Comparison of ENCODE assay signal across 12 cellular contexts in the genomic region with DNA sequence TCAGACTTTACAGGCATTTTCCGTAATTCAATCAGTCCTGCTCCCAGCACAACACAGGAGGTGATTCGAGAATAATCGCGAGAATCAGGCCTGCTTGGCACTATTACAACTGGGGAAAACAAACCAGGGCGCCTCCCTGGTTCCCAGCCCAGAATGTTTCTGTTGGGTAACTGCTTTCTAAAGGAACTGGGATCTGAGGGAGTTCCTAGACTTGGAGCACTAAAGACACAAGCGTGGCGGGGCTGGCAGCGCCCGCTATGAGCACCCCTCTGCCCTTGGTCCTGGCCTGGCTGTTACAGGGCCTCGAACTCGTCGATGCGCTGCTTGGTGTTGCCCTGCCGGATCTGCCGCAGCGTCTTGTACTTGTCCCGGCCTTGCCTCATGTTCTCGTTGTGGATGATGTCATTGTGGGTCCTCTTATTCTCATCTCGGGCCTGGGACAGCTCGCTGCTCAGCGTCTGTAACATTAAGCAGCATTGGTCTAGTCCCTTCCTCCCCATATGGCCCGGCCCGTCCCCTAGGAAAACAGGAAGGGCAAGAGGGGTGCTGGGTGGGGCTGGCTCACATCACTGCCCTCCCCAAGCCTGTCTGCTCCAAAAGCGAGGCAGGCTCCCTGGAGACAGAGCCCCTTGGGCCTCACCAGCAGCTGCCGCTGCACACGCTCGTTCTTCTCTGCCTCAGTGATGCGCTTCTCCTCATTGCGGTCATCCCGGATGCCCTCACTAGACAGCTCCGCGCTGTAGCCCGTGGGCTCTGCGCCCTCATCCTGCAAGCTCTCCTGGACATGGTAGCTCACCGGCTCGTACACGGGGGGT. TPM values are rescaled to one million over a fixed set of nuclear protein-coding genes. Genes with fewer than 3 reads are reported as not detected.
A peak's percentile ranks its signal among the peaks of the same experiment; 100 is the strongest.
DNase-seq lines count a peak whose midpoint lies in the region; ATAC-seq and TF ChIP-seq lines count a peak whose summit lies in the region.
"Had no signal": no experiment of that assay in that cellular context is flagged by ENCODE, and none has a peak within 500 bp of the region (broad histone marks: within the 10 kb centered on the region; RNA-seq: fewer than 3 reads in every experiment).

No MANE protein-coding gene starts in this region.

- POLR2A ChIA-PET in CD4-positive, alpha-beta memory T cell (lab: Charles Lee; ENCODE audit: partially characterized antibody), result interaction anchor here (1.6 kb wide), 1 partner anchor 102 kb away, joined by 5 read pairs; no protein-coding TSS in a partner anchor

- peak; percentile 3 for TF ChIP-seq POLR2A in GM15510 (IDR thresholded peaks at IDR 0.05; ENCODE audit: borderline replicate concordance, extremely low read depth, insufficient read length)

- H3K9me3 ChIP-seq in CD4-positive, alpha-beta memory T cell (ENCODE audit: control insufficient read depth in 1 of 2, low read length in 2 of 2), result no peaks in the 10 kb centered on the region
- H3K9me3 ChIP-seq: body of pancreas had no signal

- peaks cover 12% of the 10 kb centered on the region for H3K4me1 ChIP-seq in CD4-positive, alpha-beta memory T cell (ENCODE audit: insufficient read depth, low read length)

- ATAC-seq in activated naive CD8-positive, alpha-beta T cell treated with anti-CD3 and anti-CD28 coated beads, Interleukin-2, amount 50 U/mL, for 24 hours, result peak; percentile 2
- ATAC-seq in natural killer cell, result no peak
- ATAC-seq: body of pancreas, T-cell had no signal

- DNase-seq in CD4-positive, alpha-beta memory T cell, result no peak
- no peak for DNase-seq in activated naive CD8-positive, alpha-beta T cell treated with anti-CD3 and anti-CD28 coated beads, Interleukin-2, amount 50 U/mL, for 24 hours
- no peak for DNase-seq in natural killer cell
- no peak for DNase-seq in NCI-H1930 (lab: John Stamatoyannopoulos, UW)
- no peak for DNase-seq in GF-D8 (lab: John Stamatoyannopoulos, UW)
- no peak for DNase-seq in DMS53 (lab: John Stamatoyannopoulos, UW)
- DNase-seq: body of pancreas, Karpas-422, NCI-H2107, OCI-M1, T-cell had no signal

- CTCF ChIA-PET in CD4-positive, alpha-beta memory T cell (lab: Charles Lee; ENCODE audit: partially characterized antibody), result interaction anchor here (0.9 kb wide), 1 partner anchor 22 kb away, joined by 3 read pairs; no protein-coding TSS in a partner anchor

- H3K36me3 ChIP-seq in CD4-positive, alpha-beta memory T cell (ENCODE audit: insufficient read depth, low read length), result peaks cover 78% of the 10 kb centered on the region

- H3K27me3 Mint-ChIP-seq in CD4-positive, alpha-beta memory T cell, result no peaks in the 10 kb centered on the region
- no peaks in the 10 kb centered on the region for H3K27me3 Mint-ChIP-seq in activated naive CD8-positive, alpha-beta T cell treated with anti-CD3 and anti-CD28 coated beads, Interleukin-2, amount 50 U/mL, for 24 hours
- H3K27me3 Mint-ChIP-seq in natural killer cell (ENCODE audit: low read depth in 2 of 2), result no peaks in the 10 kb centered on the region
- H3K27me3 Mint-ChIP-seq: T-cell had no signal

- peaks cover 0 to 10% (median 0%) of the 10 kb centered on the region in 8 donors for H3K9me3 Mint-ChIP-seq in CD4-positive, alpha-beta memory T cell
- no peaks in the 10 kb centered on the region for H3K9me3 Mint-ChIP-seq in activated naive CD8-positive, alpha-beta T cell treated with anti-CD3 and anti-CD28 coated beads, Interleukin-2, amount 50 U/mL, for 24 hours
- H3K9me3 Mint-ChIP-seq in natural killer cell, result no peaks in the 10 kb centered on the region
- H3K9me3 Mint-ChIP-seq: T-cell had no signal

- intact Hi-C loops in CD4-positive, alpha-beta memory T cell (cut with micrococcal nuclease), result no loop called here
- intact Hi-C loops in natural killer cell (cut with micrococcal nuclease), result no loop called here

- peak overlapping the region in 5 of 7 donors; percentile 19 to 90 (median 66) for H3K27ac Mint-ChIP-seq in CD4-positive, alpha-beta memory T cell
- H3K27ac Mint-ChIP-seq in activated naive CD8-positive, alpha-beta T cell treated with anti-CD3 and anti-CD28 coated beads, Interleukin-2, amount 50 U/mL, for 24 hours, result peak overlapping the region; percentile 65
- H3K27ac Mint-ChIP-seq in natural killer cell, result peak overlapping the region; percentile 47 to 50

- peaks cover 75 to 98% of the 10 kb centered on the region in 2 donors for H3K36me3 Mint-ChIP-seq in CD4-positive, alpha-beta memory T cell
- peaks cover 76% of the 10 kb centered on the region for H3K36me3 Mint-ChIP-seq in activated naive CD8-positive, alpha-beta T cell treated with anti-CD3 and anti-CD28 coated beads, Interleukin-2, amount 50 U/mL, for 24 hours (ENCODE audit: low read depth)
- H3K36me3 Mint-ChIP-seq in natural killer cell, result peaks cover 41% of the 10 kb centered on the region

- H3K27ac ChIP-seq in CD4-positive, alpha-beta memory T cell (ENCODE audit: low read depth, low read length), result no peak overlapping the region
- H3K27ac ChIP-seq: body of pancreas had no signal

- no peak overlapping the region for H3K4me3 ChIP-seq in CD4-positive, alpha-beta memory T cell (ENCODE audit: low read length in 2 of 2)
- H3K4me3 ChIP-seq: body of pancreas had no signal

- TF ChIP-seq CTCF in natural killer cell (IDR thresholded peaks at IDR 0.05), result no peak

- peaks cover 10 to 40% (median 16%) of the 10 kb centered on the region in 4 donors for H3K4me1 Mint-ChIP-seq in CD4-positive, alpha-beta memory T cell
- peaks cover 22% of the 10 kb centered on the region for H3K4me1 Mint-ChIP-seq in activated naive CD8-positive, alpha-beta T cell treated with anti-CD3 and anti-CD28 coated beads, Interleukin-2, amount 50 U/mL, for 24 hours
- peaks cover 15 to 26% of the 10 kb centered on the region in 2 donors for H3K4me1 Mint-ChIP-seq in natural killer cell

- H3K27me3 ChIP-seq in CD4-positive, alpha-beta memory T cell (ENCODE audit: insufficient read depth, low read length), result no peaks in the 10 kb centered on the region
- H3K27me3 ChIP-seq: body of pancreas had no signal

- H3K4me3 Mint-ChIP-seq in CD4-positive, alpha-beta memory T cell, result peak overlapping the region in 2 of 8 donors; percentile 17 to 35
- no peak overlapping the region for H3K4me3 Mint-ChIP-seq in activated naive CD8-positive, alpha-beta T cell treated with anti-CD3 and anti-CD28 coated beads, Interleukin-2, amount 50 U/mL, for 24 hours
- no peak overlapping the region for H3K4me3 Mint-ChIP-seq in natural killer cell

RNA-seq across cellular contexts. Expression of a gene that starts 52.3 kb away (rescaled TPM):
- total RNA-seq in CD4-positive, alpha-beta memory T cell, result 100 to 1,000 TPM; 264 to 277 TPM
- polyA plus RNA-seq in CD4-positive, alpha-beta memory T cell, result 100 to 1,000 TPM; 260 to 268 TPM
- total RNA-seq in natural killer cell, result 100 to 1,000 TPM; 119 to 157 (median 133) TPM
